In the genomic region with DNA sequence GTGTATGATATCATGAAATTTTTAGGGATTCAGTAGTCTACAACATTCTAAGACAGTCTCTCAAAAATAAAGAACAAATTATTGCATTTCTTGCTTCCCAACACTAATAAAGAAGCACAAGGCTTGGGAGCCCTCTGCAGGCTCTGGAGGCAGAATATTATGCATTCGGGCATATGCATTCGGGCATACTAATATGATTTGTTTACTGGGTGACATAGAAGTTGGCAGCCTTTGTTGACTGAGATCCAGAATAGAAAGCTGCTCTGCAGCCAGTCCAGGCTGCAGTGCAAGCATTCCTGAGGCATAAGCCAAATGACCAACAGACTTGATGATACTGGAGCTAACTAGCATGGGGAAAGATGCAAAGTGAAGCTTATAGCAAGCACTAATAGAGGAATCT, we compare ENCODE assay signal across 1 cellular context.
TF ChIP-seq lines count a peak whose summit lies in the region.

No MANE protein-coding gene starts in this region.

TF ChIP-seq in GM12878, 131 proteins besides CTCF, POLR2A, EP300 and RAD21 (continued from another document):
- TF ChIP-seq HSF1 (IDR thresholded peaks at IDR 0.05; ENCODE audit: low read depth, low read length): no peak
- no peak for TF ChIP-seq TAF1 (IDR thresholded peaks at IDR 0.05; ENCODE audit: borderline replicate concordance, low read depth, low read length)
- TF ChIP-seq GABPA (IDR thresholded peaks at IDR 0.05; ENCODE audit: low read depth): no peak
- no peak for TF ChIP-seq RAD51 (IDR thresholded peaks at IDR 0.05)
- no peak for TF ChIP-seq WRNIP1 (IDR thresholded peaks at IDR 0.05; ENCODE audit: borderline replicate concordance, low read depth, low read length)
- TF ChIP-seq HDAC2 (IDR thresholded peaks at IDR 0.05): no peak
- no peak for TF ChIP-seq TCF7 (IDR thresholded peaks at IDR 0.05; ENCODE audit: borderline replicate concordance)
- no peak for TF ChIP-seq RFX5 (IDR thresholded peaks at IDR 0.05; ENCODE audit: low read depth, low read length)
- TF ChIP-seq MLLT1 (IDR thresholded peaks at IDR 0.05): no peak
